29 cellular contexts compared by ENCODE assay signal in genomic region chr6:35409245-35409644, GRCh38.
"Had no signal": no experiment of that assay in that cellular context is flagged by ENCODE, and none has a peak within 500 bp of the region (broad histone marks: within the 10 kb centered on the region; RNA-seq: fewer than 3 reads in every experiment).

No MANE protein-coding gene starts in this region.

- H3K4me1 Mint-ChIP-seq: endodermal cell had no signal

- H3K9me3 ChIP-seq: esophagus squamous epithelium, left lung, lower lobe of right lung, mucosa of descending colon, ovary, stomach, tibial artery had no signal

- ATAC-seq: activated T-cell treated with anti-CD3 and anti-CD28 coated beads, Interleukin-2, amount 50 U/mL, for 72 hours; left lung; lower lobe of right lung; mucosa of descending colon; sciatic nerve; stimulated activated naive B cell treated with anti-CD40 and anti-IgM and Interleukin-4, amounts not matched to agents 10 μg/mL and 1 μg/mL and 100 μg/mL, for 72 hours had no signal

- H3K4me1 ChIP-seq: lower lobe of right lung, tibial artery had no signal

- H3K9me3 Mint-ChIP-seq: activated CD4-positive, alpha-beta memory T cell treated with anti-CD3 and anti-CD28 coated beads for 36 hours; activated CD4-positive, alpha-beta T cell treated with anti-CD3 and anti-CD28 coated beads, Interleukin-2, amount 10 ng/mL, durations not matched to agents 24 days and 14 days; activated naive CD4-positive, alpha-beta T cell treated with anti-CD3 and anti-CD28 coated beads for 36 hours; activated T-cell treated with anti-CD3 and anti-CD28 coated beads, Interleukin-2, amount 50 U/mL, for 72 hours; central memory CD8-positive, alpha-beta T cell; dendritic cell treated with granulocyte-macrophage colony-stimulating factor and Interleukin-4, amounts not matched to agents 40 ng/mL and 50 ng/mL, for 4 days; endodermal cell; nephron progenitor cell; stimulated activated naive B cell treated with anti-CD40 and anti-IgM and Interleukin-4, amounts not matched to agents 10 μg/mL and 1 μg/mL and 100 μg/mL, for 72 hours; T-helper 2 cell treated with Interferon-gamma antibody and Interleukin-4, amounts not matched to agents 5 μg/mL and 100 μg/mL, for 36 hours had no signal

- H3K27me3 ChIP-seq: esophagus squamous epithelium, left lung, ovary, stomach, tibial artery had no signal

- H3K4me3 ChIP-seq: esophagus squamous epithelium, left lung, lower lobe of right lung, mucosa of descending colon, ovary, stomach, tibial artery had no signal

- H3K27ac Mint-ChIP-seq: activated CD4-positive, alpha-beta memory T cell treated with anti-CD3 and anti-CD28 coated beads for 36 hours; activated naive CD4-positive, alpha-beta T cell treated with anti-CD3 and anti-CD28 coated beads for 36 hours; dendritic cell treated with granulocyte-macrophage colony-stimulating factor and Interleukin-4, amounts not matched to agents 40 ng/mL and 50 ng/mL, for 4 days; endodermal cell; progenitor cell of endocrine pancreas; stimulated activated naive B cell treated with anti-CD40 and anti-IgM and Interleukin-4, amounts not matched to agents 10 μg/mL and 1 μg/mL and 100 μg/mL, for 72 hours; T-helper 2 cell treated with Interferon-gamma antibody and Interleukin-4, amounts not matched to agents 5 μg/mL and 100 μg/mL, for 36 hours had no signal

- H3K27ac ChIP-seq: esophagus squamous epithelium, left lung, lower lobe of right lung, ovary, stomach, tibial artery had no signal

- FAIRE-seq: bronchial epithelial cell, frontal cortex, islet of Langerhans, small intestine had no signal

- H3K27me3 Mint-ChIP-seq: activated CD4-positive, alpha-beta memory T cell treated with anti-CD3 and anti-CD28 coated beads for 36 hours; activated CD4-positive, alpha-beta T cell treated with anti-CD3 and anti-CD28 coated beads, Interleukin-2, amount 10 ng/mL, durations not matched to agents 24 days and 14 days; central memory CD8-positive, alpha-beta T cell; dendritic cell treated with granulocyte-macrophage colony-stimulating factor and Interleukin-4, amounts not matched to agents 40 ng/mL and 50 ng/mL, for 4 days; progenitor cell of endocrine pancreas; stimulated activated naive B cell treated with anti-CD40 and anti-IgM and Interleukin-4, amounts not matched to agents 10 μg/mL and 1 μg/mL and 100 μg/mL, for 72 hours had no signal

- H3K36me3 ChIP-seq: ovary had no signal

- H3K4me3 Mint-ChIP-seq: activated CD4-positive, alpha-beta memory T cell treated with anti-CD3 and anti-CD28 coated beads for 36 hours; activated CD4-positive, alpha-beta T cell treated with anti-CD3 and anti-CD28 coated beads, Interleukin-2, amount 10 ng/mL, durations not matched to agents 24 days and 14 days; activated naive CD4-positive, alpha-beta T cell treated with anti-CD3 and anti-CD28 coated beads for 36 hours; activated T-cell treated with anti-CD3 and anti-CD28 coated beads, Interleukin-2, amount 50 U/mL, for 72 hours; central memory CD8-positive, alpha-beta T cell; dendritic cell treated with granulocyte-macrophage colony-stimulating factor and Interleukin-4, amounts not matched to agents 40 ng/mL and 50 ng/mL, for 4 days; endodermal cell; nephron progenitor cell; stimulated activated naive B cell treated with anti-CD40 and anti-IgM and Interleukin-4, amounts not matched to agents 10 μg/mL and 1 μg/mL and 100 μg/mL, for 72 hours; T-helper 2 cell treated with Interferon-gamma antibody and Interleukin-4, amounts not matched to agents 5 μg/mL and 100 μg/mL, for 36 hours had no signal

- DNase-seq: activated CD4-positive, alpha-beta memory T cell treated with anti-CD3 and anti-CD28 coated beads for 36 hours; activated CD4-positive, alpha-beta T cell treated with anti-CD3 and anti-CD28 coated beads, Interleukin-2, amount 10 ng/mL, durations not matched to agents 24 days and 14 days; activated effector memory CD4-positive, alpha-beta T cell treated with Interleukin-2 at 50 U/mL for 16 hours; activated naive CD4-positive, alpha-beta T cell treated with anti-CD3 and anti-CD28 coated beads for 36 hours; activated T-cell treated with anti-CD3 and anti-CD28 coated beads, Interleukin-2, amount 50 U/mL, for 72 hours; anterior cingulate cortex; endodermal cell; esophagus squamous epithelium; left lung; lower lobe of right lung; mesendoderm; mucosa of descending colon; nephron progenitor cell; ovary; retina; small intestine; stimulated activated CD4-positive, alpha-beta T cell treated with anti-CD3 and anti-CD28 coated beads, Interleukin-4, amount 100 ng/mL, for 4 hours; stimulated activated naive B cell treated with anti-CD40 and anti-IgM and Interleukin-4, amounts not matched to agents 10 μg/mL and 1 μg/mL and 100 μg/mL, for 72 hours; stomach; T-helper 1 cell; tibial artery had no signal
